Comparison of ENCODE assay signal across 19 cellular contexts in genomic region chr17:48753794-48754499, GRCh38. TPM values are rescaled to one million over a fixed set of nuclear protein-coding genes. Genes with fewer than 3 reads are reported as not detected.
DNase-seq lines count a peak whose midpoint lies in the region; ATAC-seq and TF ChIP-seq lines count a peak whose summit lies in the region.
"Had no signal": no experiment of that assay in that cellular context is flagged by ENCODE, and none has a peak within 500 bp of the region (broad histone marks: within the 10 kb centered on the region; RNA-seq: fewer than 3 reads in every experiment).

No MANE protein-coding gene starts in this region.

- H3K27me3 ChIP-seq in Panc1 (ENCODE audit: control insufficient read depth, insufficient read depth, low read length), result peaks cover 2% of the 10 kb centered on the region; the same call in 1 of the 2 replicates

- ATAC-seq in Panc1, result peak; percentile 19; the same call in 1 of the 2 replicates
- ATAC-seq in HG02759 (IDR thresholded peaks at IDR 0.05; ENCODE audit: unreplicated experiment), result no peak
- ATAC-seq in GM19467 (IDR thresholded peaks at IDR 0.05; ENCODE audit: unreplicated experiment), result no peak
- ATAC-seq: activated T-helper 17 cell treated with anti-CD3 and anti-CD28 coated beads, Interleukin-2, amount 50 U/mL, for 72 hours; esophagus mucosa had no signal

- TF ChIP-seq CTCF in 22Rv1 (IDR thresholded peaks at IDR 0.05) (no peak), Panc1 (IDR thresholded peaks at IDR 0.05) (no peak), osteocyte (IDR thresholded peaks at IDR 0.05) (no peak)

- in situ Hi-C loops in Panc1 (cut with HindIII; ENCODE audit: low pct_unique_long_range_greater_than_20kb, low sequenced_read_pairs), result no loop called here

- no peak overlapping the region for H3K4me3 Mint-ChIP-seq in osteocyte (ENCODE audit: unreplicated experiment)
- H3K4me3 Mint-ChIP-seq: activated T-helper 17 cell treated with anti-CD3 and anti-CD28 coated beads, Interleukin-2, amount 50 U/mL, for 72 hours had no signal

- CTCF ChIA-PET in Panc1 (lab: Charles Lee), result interaction anchor here (1.2 kb wide), 1 partner anchor 29 kb away, joined by 3 read pairs; no protein-coding TSS in a partner anchor

- H3K27ac ChIP-seq in 22Rv1 (peak overlapping the region; percentile 40), Panc1 (ENCODE audit: low read length) (no peak overlapping the region; the same call in 1 of the 2 replicates)
- H3K27ac ChIP-seq: Peyer's patch, sigmoid colon had no signal

- H3K9me3 ChIP-seq in Panc1 (ENCODE audit: control insufficient read depth, insufficient read depth, low read depth, low read length), result no peaks in the 10 kb centered on the region
- H3K9me3 ChIP-seq: Peyer's patch, sigmoid colon had no signal

- intact Hi-C loops in Panc1 (cut with micrococcal nuclease; ENCODE audit: unreplicated experiment), result no loop called here

- H3K36me3 ChIP-seq in Panc1 (ENCODE audit: control insufficient read depth, insufficient read depth, low read length), result no peaks in the 10 kb centered on the region
- H3K36me3 ChIP-seq: Peyer's patch, sigmoid colon had no signal

- H3K4me3 ChIP-seq in Panc1 (ENCODE audit: low read depth in 2 of 2, low read length in 2 of 2), result no peak overlapping the region
- H3K4me3 ChIP-seq: Peyer's patch, sigmoid colon had no signal

- no peaks in the 10 kb centered on the region for H3K4me1 Mint-ChIP-seq in osteocyte (ENCODE audit: unreplicated experiment)

- BruUV-seq in Panc1 (replicated peaks; lab: Mats Ljungman, UMichigan), result no TSS peak

- H3K27me3 Mint-ChIP-seq in osteocyte (ENCODE audit: unreplicated experiment), result peaks cover 89% of the 10 kb centered on the region

- peak; percentile 66 for DNase-seq in EL
- DNase-seq in Panc1 (ENCODE audit: low read depth, low spot score), result no peak
- peak; percentile 41 for DNase-seq in hepatic stellate cell (ENCODE audit: low spot score)
- no peak for DNase-seq in osteocyte (ENCODE audit: extremely low spot score, unreplicated experiment)
- DNase-seq in activated effector memory CD4-positive, alpha-beta T cell treated with anti-CD3 and anti-CD28 coated beads, Interleukin-2, amount 50 U/mL, for 16 hours, result no peak
- DNase-seq: activated CD4-positive, alpha-beta T cell treated with anti-CD3 and anti-CD28 coated beads, Interleukin-2, amount 50 U/mL, for 1 hour; DMS 273 treated with DMSO at 0.1 percent for 48 hours; NCI-H2029; NCI-H526; Peyer's patch; sigmoid colon; stimulated activated naive CD4-positive, alpha-beta T cell had no signal

- H3K36me3 Mint-ChIP-seq in osteocyte (ENCODE audit: unreplicated experiment), result no peaks in the 10 kb centered on the region

- H3K9me3 Mint-ChIP-seq in osteocyte (ENCODE audit: unreplicated experiment), result no peaks in the 10 kb centered on the region
- H3K9me3 Mint-ChIP-seq: activated T-helper 17 cell treated with anti-CD3 and anti-CD28 coated beads, Interleukin-2, amount 50 U/mL, for 72 hours had no signal

- POLR2A ChIA-PET in Panc1 (lab: Charles Lee), result no interaction called here

- H3K4me1 ChIP-seq in Panc1 (ENCODE audit: control insufficient read depth, insufficient read depth, low read length), result peaks cover 21% of the 10 kb centered on the region

- H3K27ac Mint-ChIP-seq in osteocyte (ENCODE audit: unreplicated experiment), result no peak overlapping the region
- H3K27ac Mint-ChIP-seq: activated T-helper 17 cell treated with anti-CD3 and anti-CD28 coated beads, Interleukin-2, amount 50 U/mL, for 72 hours had no signal

RNA-seq across cellular contexts. Expression of gene HOXB13, which starts 25.4 kb away (rescaled TPM):
- 8.1 TPM for total RNA-seq in Panc1 (2021; ENCODE audit: unreplicated experiment)
- 11.7 TPM for polyA plus RNA-seq in Panc1 (2012; ENCODE audit: insufficient read length)
- not detected in 2 replicates for total RNA-seq in osteocyte
- total RNA-seq: activated T-helper 17 cell treated with anti-CD3 and anti-CD28 coated beads, Interleukin-2, amount 50 U/mL, for 72 hours; esophagus mucosa; liver; T-helper 2 cell treated with Interferon-gamma antibody and Interleukin-4, amounts not matched to agents 100 ng/mL and 5 ng/mL, for 36 hours had no signal
- polyA plus RNA-seq: liver had no signal

RNA-seq across cellular contexts. Expression of gene PRAC2, which starts 31.0 kb away (rescaled TPM):
- not detected for total RNA-seq in Panc1 (2021; ENCODE audit: unreplicated experiment)
- polyA plus RNA-seq in Panc1 (2012; ENCODE audit: insufficient read length), result not detected
- not detected in 2 replicates for total RNA-seq in osteocyte
- total RNA-seq: activated T-helper 17 cell treated with anti-CD3 and anti-CD28 coated beads, Interleukin-2, amount 50 U/mL, for 72 hours; esophagus mucosa; liver; Peyer's patch; T-helper 2 cell treated with Interferon-gamma antibody and Interleukin-4, amounts not matched to agents 100 ng/mL and 5 ng/mL, for 36 hours had no signal
- polyA plus RNA-seq: liver had no signal

RNA-seq across cellular contexts. Expression of gene PRAC1, which starts 31.6 kb away (rescaled TPM):
- not detected for total RNA-seq in Panc1 (2021; ENCODE audit: unreplicated experiment)
- polyA plus RNA-seq in Panc1 (2012; ENCODE audit: insufficient read length), result not detected
- total RNA-seq in osteocyte, result not detected in 2 replicates
- total RNA-seq: activated T-helper 17 cell treated with anti-CD3 and anti-CD28 coated beads, Interleukin-2, amount 50 U/mL, for 72 hours; esophagus mucosa; liver; Peyer's patch; T-helper 2 cell treated with Interferon-gamma antibody and Interleukin-4, amounts not matched to agents 100 ng/mL and 5 ng/mL, for 36 hours had no signal
- polyA plus RNA-seq: liver had no signal

Comparison
In these comparisons a context has a peak if more than half of its experiments do, and no peak if none do; other contexts are left out.
1. DNase-seq: peak in EL (single experiment) and hepatic stellate cell (single experiment); none in Panc1 (single experiment), osteocyte (single experiment) and activated effector memory CD4-positive, alpha-beta T cell treated with anti-CD3 and anti-CD28 coated beads, Interleukin-2, amount 50 U/mL, for 16 hours (single experiment).